9 cellular contexts compared by ENCODE assay signal in the genomic region with DNA sequence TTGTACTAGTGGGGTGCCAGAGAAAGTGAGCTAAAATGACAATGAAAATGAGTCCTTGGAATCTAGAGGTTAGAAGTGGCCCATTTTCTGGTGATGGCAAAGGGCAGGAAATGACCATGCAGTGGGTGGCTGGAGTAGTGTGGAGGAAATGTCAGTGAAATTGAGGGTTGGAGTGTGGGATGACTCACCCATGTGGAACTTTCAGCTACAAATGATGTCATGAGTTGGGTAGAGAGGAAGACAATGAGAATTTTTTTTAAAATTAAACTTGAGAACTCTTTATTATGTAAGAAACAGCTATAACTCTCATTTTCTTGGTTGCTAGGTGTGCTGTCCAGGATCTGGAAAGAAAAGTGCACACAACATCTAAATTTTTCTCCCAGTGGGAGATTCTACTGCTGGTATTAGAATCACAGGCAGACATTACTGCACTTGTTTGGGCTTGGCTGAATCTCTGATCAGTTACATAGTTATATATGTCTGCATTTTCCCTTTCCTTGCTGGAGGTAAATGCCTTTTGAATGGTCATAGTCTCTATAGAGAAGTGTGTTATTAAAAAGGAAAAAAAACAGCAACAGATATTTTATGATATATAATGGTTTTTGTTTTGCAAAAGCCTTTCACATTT. TPM values are rescaled to one million over a fixed set of nuclear protein-coding genes. Genes with fewer than 3 reads are reported as not detected.
DNase-seq lines count a peak whose midpoint lies in the region; ATAC-seq, FAIRE-seq and TF ChIP-seq lines count a peak whose summit lies in the region.
"Had no signal": no experiment of that assay in that cellular context is flagged by ENCODE, and none has a peak within 500 bp of the region (broad histone marks: within the 10 kb centered on the region; RNA-seq: fewer than 3 reads in every experiment).

No MANE protein-coding gene starts in this region.

- H3K36me3 ChIP-seq in pancreas, result no peaks in the 10 kb centered on the region
- H3K36me3 ChIP-seq in small intestine (ENCODE audit: control insufficient read depth in 2 of 2, insufficient read depth in 2 of 2, low read length in 2 of 2), result no peaks in the 10 kb centered on the region

- H3K9me3 ChIP-seq in pancreas (no peaks in the 10 kb centered on the region), small intestine (ENCODE audit: control insufficient read depth, low read depth) (no peaks in the 10 kb centered on the region)

- H3K4me3 ChIP-seq in pancreas (no peak overlapping the region), small intestine (ENCODE audit: low read depth in 1 of 2, low read length in 2 of 2) (no peak overlapping the region)

- peak overlapping the region in 1 of 4 donors; percentile 40 for H3K27ac ChIP-seq in pancreas
- H3K27ac ChIP-seq in small intestine (ENCODE audit: low read depth in 1 of 2, low read length in 1 of 2), result no peak overlapping the region
- H3K27ac ChIP-seq: C4-2B had no signal

- H3K4me1 ChIP-seq in pancreas, result no peaks in the 10 kb centered on the region
- no peaks in the 10 kb centered on the region for H3K4me1 ChIP-seq in small intestine (ENCODE audit: control insufficient read depth in 2 of 2, insufficient read depth in 1 of 2, low read depth in 1 of 2, low read length in 1 of 2)

- ATAC-seq in pancreas (peak; percentile 60 to 93 (median 76)), GM21619 (IDR thresholded peaks at IDR 0.05; ENCODE audit: unreplicated experiment) (no peak)

- FAIRE-seq in pancreas (lab: Jason Lieb, UNC) (no peak), small intestine (lab: Jason Lieb, UNC) (no peak)

- H3K27me3 ChIP-seq in pancreas (no peaks in the 10 kb centered on the region), small intestine (ENCODE audit: control insufficient read depth in 2 of 2, insufficient read depth in 2 of 2, low read length in 2 of 2) (no peaks in the 10 kb centered on the region)

- peak; percentile 38 for DNase-seq in NK-92 treated with Interleukin-12 subunit alpha and Interleukin-12 subunit beta, amount 100 ng/mL, for 24 hours (lab: John Stamatoyannopoulos, UW)
- DNase-seq in NK-92 (lab: John Stamatoyannopoulos, UW; ENCODE audit: unreplicated experiment), result no peak
- DNase-seq in MV-4-11 (lab: John Stamatoyannopoulos, UW), result peak; percentile 80
- DNase-seq in dedifferentiated amniotic fluid mesenchymal stem cell (ENCODE audit: extremely low spot score), result peak; percentile 64
- DNase-seq in pancreas, result peak in 1 of 6 donors; percentile 15
- no peak for DNase-seq in small intestine
- DNase-seq in Ammon's horn (ENCODE audit: low spot score), result no peak

- intact Hi-C loops in pancreas (cut with DNase I), result no loop called here

- TF ChIP-seq CTCF in pancreas (IDR thresholded peaks at IDR 0.05), result no peak

RNA-seq across cellular contexts. Expression of gene GNG12, which starts 56.8 kb away (rescaled TPM):
- 10 to 100 TPM; 16.0 to 39.8 (median 23.2) TPM for total RNA-seq in pancreas
- polyA plus RNA-seq in pancreas (10 to 100 TPM in 1 of 2 donors, 1 to 10 TPM in 1; 7.3 to 19.7 TPM), small intestine (100 to 1,000 TPM in 2 of 3 donors, 10 to 100 TPM in 1; 52.8 to 162 (median 145) TPM)

Comparison
In these comparisons a context has a peak if more than half of its experiments do, and no peak if none do; other contexts are left out.
1. DNase-seq: peak in NK-92 treated with Interleukin-12 subunit alpha and Interleukin-12 subunit beta, amount 100 ng/mL, for 24 hours (single experiment), MV-4-11 (single experiment) and dedifferentiated amniotic fluid mesenchymal stem cell (single experiment); none in NK-92 (single experiment), small intestine (single experiment) and Ammon's horn (single experiment).